Comparison of ENCODE assay signal across 8 cellular contexts in genomic region chr1:121395718-121396201, GRCh38.
A peak's percentile ranks its signal among the peaks of the same experiment; 100 is the strongest.
DNase-seq lines count a peak whose midpoint lies in the region; ATAC-seq and TF ChIP-seq lines count a peak whose summit lies in the region.
"Not testable (repeated sequence)": the region's sequence is repeated elsewhere in the genome, so short reads cannot be mapped to it uniquely, and the experiment has no call there.

No MANE protein-coding gene starts in this region.

- not testable (repeated sequence) for H3K4me1 ChIP-seq in colonic mucosa
- peaks cover 0 to 13% (median 4%) of the 10 kb centered on the region in 4 donors for H3K4me1 ChIP-seq in stomach

- not testable (repeated sequence) for H3K36me3 ChIP-seq in SK-N-MC (ENCODE audit: insufficient read depth, low read length); colonic mucosa; stomach

- TF ChIP-seq CTCF in CD4-positive, alpha-beta T cell (IDR thresholded peaks at IDR 0.05); LNCaP clone FGC (IDR thresholded peaks at IDR 0.05; ENCODE audit: control insufficient read depth, extremely low read depth, insufficient read depth); colonic mucosa (IDR thresholded peaks at IDR 0.05); natural killer cell (IDR thresholded peaks at IDR 0.05); stomach (IDR thresholded peaks at IDR 0.05): not testable (repeated sequence)

- CTCF ChIA-PET in CD4-positive, alpha-beta T cell (lab: Charles Lee): not testable (repeated sequence)

- POLR2A ChIA-PET in CD4-positive, alpha-beta T cell (lab: Charles Lee): not testable (repeated sequence)

- not testable (repeated sequence) for ATAC-seq in CD4-positive, alpha-beta T cell (ENCODE audit: poor library complexity); natural killer cell
- ATAC-seq in left cardiac atrium: peak in 1 of 2 donors; percentile 14

- H3K4me1 Mint-ChIP-seq in CD4-positive, alpha-beta T cell (ENCODE audit: low read depth); activated T-helper 1 cell treated with anti-CD3 and anti-CD28 coated beads, Interleukin-12 subunit alpha, Interleukin-12 subunit beta, Interleukin-2, Interleukin-4 antibody, amounts not matched to agents 30 ng/mL and 10 ng/mL and 1 ng/mL, durations not matched to agents 14 hours and 24 hours and 36 hours (ENCODE audit: low read depth); natural killer cell: not testable (repeated sequence)

- H3K9ac ChIP-seq in SK-N-MC (ENCODE audit: insufficient read length); colonic mucosa (ENCODE audit: low read depth in 2 of 2, low read length in 2 of 2): not testable (repeated sequence)

- DNase-seq in CD4-positive, alpha-beta T cell: peak in 2 of 10 experiments; percentile 0 to 16
- not testable (repeated sequence) for DNase-seq in LNCaP clone FGC (ENCODE audit: low read depth); SK-N-MC (ENCODE audit: low read depth, low spot score); activated T-helper 1 cell treated with anti-CD3 and anti-CD28 coated beads, Interleukin-12 subunit alpha, Interleukin-12 subunit beta, Interleukin-2, Interleukin-4 antibody, amounts not matched to agents 30 ng/mL and 10 ng/mL and 1 ng/mL, durations not matched to agents 14 hours and 24 hours and 36 hours (ENCODE audit: low spot score); colonic mucosa; natural killer cell; stomach
- DNase-seq in left cardiac atrium: peak; percentile 22

- H3K9me3 Mint-ChIP-seq in CD4-positive, alpha-beta T cell; activated T-helper 1 cell treated with anti-CD3 and anti-CD28 coated beads, Interleukin-12 subunit alpha, Interleukin-12 subunit beta, Interleukin-2, Interleukin-4 antibody, amounts not matched to agents 30 ng/mL and 10 ng/mL and 1 ng/mL, durations not matched to agents 14 hours and 24 hours and 36 hours; natural killer cell: not testable (repeated sequence)

- WGBS in stomach, 5 donors: 3 to 7% (median 5%) methylated on average over 12 to 36 of the region's 38 CpGs

- H3K27me3 ChIP-seq in CD4-positive, alpha-beta T cell (ENCODE audit: control insufficient read depth, insufficient read depth, low read length); colonic mucosa: not testable (repeated sequence)
- peaks cover 0 to 15% (median 12%) of the 10 kb centered on the region in 3 donors for H3K27me3 ChIP-seq in stomach

- peak overlapping the region; percentile 92 for H3K4me3 Mint-ChIP-seq in CD4-positive, alpha-beta T cell
- H3K4me3 Mint-ChIP-seq in activated T-helper 1 cell treated with anti-CD3 and anti-CD28 coated beads, Interleukin-12 subunit alpha, Interleukin-12 subunit beta, Interleukin-2, Interleukin-4 antibody, amounts not matched to agents 30 ng/mL and 10 ng/mL and 1 ng/mL, durations not matched to agents 14 hours and 24 hours and 36 hours: peak overlapping the region; percentile 81
- peak overlapping the region; percentile 71 for H3K4me3 Mint-ChIP-seq in natural killer cell

- not testable (repeated sequence) for TF ChIP-seq EP300 in stomach (IDR thresholded peaks at IDR 0.05)

- not testable (repeated sequence) for TF ChIP-seq POLR2A in stomach (IDR thresholded peaks at IDR 0.05)

- peak overlapping the region; percentile 59 for H3K27ac Mint-ChIP-seq in CD4-positive, alpha-beta T cell
- H3K27ac Mint-ChIP-seq in activated T-helper 1 cell treated with anti-CD3 and anti-CD28 coated beads, Interleukin-12 subunit alpha, Interleukin-12 subunit beta, Interleukin-2, Interleukin-4 antibody, amounts not matched to agents 30 ng/mL and 10 ng/mL and 1 ng/mL, durations not matched to agents 14 hours and 24 hours and 36 hours: peak overlapping the region; percentile 68
- H3K27ac Mint-ChIP-seq in natural killer cell: peak overlapping the region in 1 of 2 donors; percentile 53

- not testable (repeated sequence) for H3K36me3 Mint-ChIP-seq in CD4-positive, alpha-beta T cell (ENCODE audit: low read depth)
- peaks cover 12% of the 10 kb centered on the region for H3K36me3 Mint-ChIP-seq in activated T-helper 1 cell treated with anti-CD3 and anti-CD28 coated beads, Interleukin-12 subunit alpha, Interleukin-12 subunit beta, Interleukin-2, Interleukin-4 antibody, amounts not matched to agents 30 ng/mL and 10 ng/mL and 1 ng/mL, durations not matched to agents 14 hours and 24 hours and 36 hours (ENCODE audit: low read depth)
- H3K36me3 Mint-ChIP-seq in natural killer cell: peaks cover 10% of the 10 kb centered on the region

- intact Hi-C loops in CD4-positive, alpha-beta T cell (cut with DNase I, micrococcal nuclease); colonic mucosa (cut with DNase I); left cardiac atrium (cut with DNase I); natural killer cell (cut with micrococcal nuclease); stomach (cut with DNase I; ENCODE audit: low total_unique reads): not testable (repeated sequence)
- intact Hi-C loops in activated T-helper 1 cell treated with anti-CD3 and anti-CD28 coated beads, Interleukin-12 subunit alpha, Interleukin-12 subunit beta, Interleukin-2, Interleukin-4 antibody, amounts not matched to agents 30 ng/mL and 10 ng/mL and 1 ng/mL, durations not matched to agents 14 hours and 24 hours and 36 hours (cut with micrococcal nuclease): loop anchor here (10.0 kb wide), 1 partner anchor 49 kb away; no protein-coding TSS in a partner anchor

- not testable (repeated sequence) for H3K9me3 ChIP-seq in CD4-positive, alpha-beta T cell (ENCODE audit: control insufficient read depth, low read length); SK-N-MC (ENCODE audit: low read depth, low read length); colonic mucosa; stomach

- not testable (repeated sequence) for H3K27me3 Mint-ChIP-seq in CD4-positive, alpha-beta T cell; activated T-helper 1 cell treated with anti-CD3 and anti-CD28 coated beads, Interleukin-12 subunit alpha, Interleukin-12 subunit beta, Interleukin-2, Interleukin-4 antibody, amounts not matched to agents 30 ng/mL and 10 ng/mL and 1 ng/mL, durations not matched to agents 14 hours and 24 hours and 36 hours (ENCODE audit: insufficient read depth)
- peaks cover 11 to 15% of the 10 kb centered on the region in 2 donors for H3K27me3 Mint-ChIP-seq in natural killer cell (ENCODE audit: low read depth in 2 of 2)

- H3K27ac ChIP-seq in CD4-positive, alpha-beta T cell (ENCODE audit: low read depth, low read length); SK-N-MC; colonic mucosa: not testable (repeated sequence)
- H3K27ac ChIP-seq in stomach: peak overlapping the region in 2 of 5 donors; percentile 33 to 34

- H3K4me3 ChIP-seq in LNCaP clone FGC (ENCODE audit: low read depth, low read length): peak overlapping the region; percentile 53
- peak overlapping the region; percentile 75 for H3K4me3 ChIP-seq in SK-N-MC
- H3K4me3 ChIP-seq in colonic mucosa: peak overlapping the region; percentile 20
- H3K4me3 ChIP-seq in stomach: peak overlapping the region; percentile 53 to 59 (median 56)

Comparison
In these comparisons a context has a peak if more than half of its experiments do, and no peak if none do; other contexts are left out.
1. H3K4me3 ChIP-seq: peak in every context shown above with its lines; median percentile 75 in SK-N-MC; 56 in stomach; 53 in LNCaP clone FGC; 20 in colonic mucosa.